In genomic region chr4:56531149-56531770, GRCh38 we compare ENCODE assay signal across 1 cellular context.
A peak's percentile ranks its signal among the peaks of the same experiment; 100 is the strongest.
TF ChIP-seq lines count a peak whose summit lies in the region.

No MANE protein-coding gene starts in this region.

TF ChIP-seq in H1, 55 proteins besides CTCF, POLR2A, EP300 and RAD21:
- peak; percentile 31 for TF ChIP-seq EZH2 (IDR thresholded peaks at IDR 0.05; ENCODE audit: low read depth, low read length, severe bottlenecking)
- no peak for TF ChIP-seq CHD2 (IDR thresholded peaks at IDR 0.05; ENCODE audit: low read length)
- peak; percentile 63; the same call in 1 of the 2 replicates for TF ChIP-seq SUZ12 (IDR thresholded peaks at IDR 0.05; ENCODE audit: low read length)
- TF ChIP-seq SP1 (IDR thresholded peaks at IDR 0.05; ENCODE audit: low read depth, low read length): no peak
